ENCODE assay signal across 34 cellular contexts in genomic region chr1:3179471-3179870, GRCh38.
"Had no signal": no experiment of that assay in that cellular context is flagged by ENCODE, and none has a peak within 500 bp of the region (broad histone marks: within the 10 kb centered on the region; RNA-seq: fewer than 3 reads in every experiment).

No MANE protein-coding gene starts in this region.

- H3K9me3 Mint-ChIP-seq: activated B cell treated with CpG ODN at 0.5 μM for 24 hours; activated CD4-positive, alpha-beta memory T cell treated with anti-CD3 and anti-CD28 coated beads for 36 hours; activated CD4-positive, alpha-beta T cell treated with anti-CD3 and anti-CD28 coated beads, Interleukin-2, amount 10 ng/mL, durations not matched to agents 24 days and 14 days; activated CD8-positive, alpha-beta T cell treated with anti-CD3 and anti-CD28 coated beads for 36 hours; activated naive CD4-positive, alpha-beta T cell treated with anti-CD3 and anti-CD28 coated beads, Interleukin-2, amount 50 U/mL, for 24 hours; activated naive CD8-positive, alpha-beta T cell treated with anti-CD3 and anti-CD28 coated beads, Interleukin-2, amount 10 ng/mL, durations not matched to agents 7 days and 5 days; activated naive CD8-positive, alpha-beta T cell treated with anti-CD3 and anti-CD28 coated beads, Interleukin-2, amount 50 U/mL, for 24 hours; activated T-helper 2 cell treated with anti-CD3 and anti-CD28 coated beads, Interferon-gamma antibody, Interleukin-2, Interleukin-4, amounts not matched to agents 10 μg/mL and 5 μg/mL and 100 μg/mL, durations not matched to agents 14 hours and 24 hours and 36 hours; central memory CD8-positive, alpha-beta T cell; T-helper 1 cell treated with Interleukin-12 subunit alpha and Interleukin-12 subunit beta and Interleukin-4 antibody, amounts not matched to agents 30 μg/mL and 1 μg/mL, for 36 hours; T-helper 2 cell treated with Interferon-gamma antibody and Interleukin-4, amounts not matched to agents 5 μg/mL and 100 μg/mL, for 36 hours had no signal

- H3K36me3 ChIP-seq: cardiac muscle cell had no signal

- H3K9me3 ChIP-seq: body of pancreas had no signal

- H3K27ac Mint-ChIP-seq: activated B cell treated with CpG ODN at 0.5 μM for 24 hours; activated CD4-positive, alpha-beta memory T cell treated with anti-CD3 and anti-CD28 coated beads for 36 hours; activated CD4-positive, alpha-beta T cell treated with anti-CD3 and anti-CD28 coated beads, Interleukin-2, amount 10 ng/mL, durations not matched to agents 24 days and 14 days; activated CD8-positive, alpha-beta T cell treated with anti-CD3 and anti-CD28 coated beads for 36 hours; activated naive CD4-positive, alpha-beta T cell treated with anti-CD3 and anti-CD28 coated beads, Interleukin-2, amount 10 ng/mL, durations not matched to agents 7 days and 5 days; activated naive CD4-positive, alpha-beta T cell treated with anti-CD3 and anti-CD28 coated beads, Interleukin-2, amount 50 U/mL, for 24 hours; activated naive CD8-positive, alpha-beta T cell; activated naive CD8-positive, alpha-beta T cell treated with anti-CD3 and anti-CD28 coated beads, Interleukin-2, amount 10 ng/mL, durations not matched to agents 7 days and 5 days; activated naive CD8-positive, alpha-beta T cell treated with anti-CD3 and anti-CD28 coated beads, Interleukin-2, amount 50 U/mL, for 24 hours; activated T-helper 2 cell treated with anti-CD3 and anti-CD28 coated beads, Interferon-gamma antibody, Interleukin-2, Interleukin-4, amounts not matched to agents 10 μg/mL and 5 μg/mL and 100 μg/mL, durations not matched to agents 14 hours and 24 hours and 36 hours; T-helper 1 cell treated with Interleukin-12 subunit alpha and Interleukin-12 subunit beta and Interleukin-4 antibody, amounts not matched to agents 30 μg/mL and 1 μg/mL, for 36 hours; T-helper 2 cell treated with Interferon-gamma antibody and Interleukin-4, amounts not matched to agents 5 μg/mL and 100 μg/mL, for 36 hours had no signal

- H3K27me3 Mint-ChIP-seq: central memory CD8-positive, alpha-beta T cell had no signal

- H3K4me3 Mint-ChIP-seq: activated B cell treated with CpG ODN at 0.5 μM for 24 hours; activated CD4-positive, alpha-beta memory T cell treated with anti-CD3 and anti-CD28 coated beads for 36 hours; activated CD4-positive, alpha-beta T cell treated with anti-CD3 and anti-CD28 coated beads, Interleukin-2, amount 10 ng/mL, durations not matched to agents 24 days and 14 days; activated CD8-positive, alpha-beta T cell treated with anti-CD3 and anti-CD28 coated beads for 36 hours; activated naive CD4-positive, alpha-beta T cell treated with anti-CD3 and anti-CD28 coated beads, Interleukin-2, amount 10 ng/mL, durations not matched to agents 7 days and 5 days; activated naive CD4-positive, alpha-beta T cell treated with anti-CD3 and anti-CD28 coated beads, Interleukin-2, amount 50 U/mL, for 24 hours; activated naive CD8-positive, alpha-beta T cell; activated naive CD8-positive, alpha-beta T cell treated with anti-CD3 and anti-CD28 coated beads, Interleukin-2, amount 10 ng/mL, durations not matched to agents 7 days and 5 days; activated naive CD8-positive, alpha-beta T cell treated with anti-CD3 and anti-CD28 coated beads, Interleukin-2, amount 50 U/mL, for 24 hours; central memory CD8-positive, alpha-beta T cell; T-helper 1 cell treated with Interleukin-12 subunit alpha and Interleukin-12 subunit beta and Interleukin-4 antibody, amounts not matched to agents 30 μg/mL and 1 μg/mL, for 36 hours; T-helper 2 cell treated with Interferon-gamma antibody and Interleukin-4, amounts not matched to agents 5 μg/mL and 100 μg/mL, for 36 hours had no signal

- ATAC-seq: activated CD8-positive, alpha-beta T cell treated with anti-CD3 and anti-CD28 coated beads for 36 hours; activated naive CD8-positive, alpha-beta T cell treated with anti-CD3 and anti-CD28 coated beads, Interleukin-2, amount 50 U/mL, for 24 hours; body of pancreas had no signal

- H3K36me3 Mint-ChIP-seq: activated CD4-positive, alpha-beta memory T cell treated with anti-CD3 and anti-CD28 coated beads for 36 hours; activated naive CD4-positive, alpha-beta T cell treated with anti-CD3 and anti-CD28 coated beads, Interleukin-2, amount 10 ng/mL, durations not matched to agents 7 days and 5 days; activated naive CD4-positive, alpha-beta T cell treated with anti-CD3 and anti-CD28 coated beads, Interleukin-2, amount 50 U/mL, for 24 hours; activated naive CD8-positive, alpha-beta T cell; activated naive CD8-positive, alpha-beta T cell treated with anti-CD3 and anti-CD28 coated beads, Interleukin-2, amount 10 ng/mL, durations not matched to agents 7 days and 5 days had no signal

- DNase-seq: activated B cell treated with CpG ODN at 0.5 μM for 24 hours; activated CD4-positive, alpha-beta memory T cell treated with anti-CD3 and anti-CD28 coated beads for 36 hours; activated CD4-positive, alpha-beta T cell treated with anti-CD3 and anti-CD28 coated beads for 4 hours; activated CD4-positive, alpha-beta T cell treated with anti-CD3 and anti-CD28 coated beads, Interleukin-2, amount 10 ng/mL, durations not matched to agents 24 days and 14 days; activated CD4-positive, alpha-beta T cell treated with anti-CD3 and anti-CD28 coated beads, Interleukin-2, amount 50 U/mL, for 1 hour; activated CD4-positive, alpha-beta T cell treated with anti-CD3 and anti-CD28 coated beads, Interleukin-2, amount 50 U/mL, for 4 hours; activated CD4-positive, CD25-positive, alpha-beta regulatory T cell treated with anti-CD3 and anti-CD28 coated beads, Interleukin-2, amount 50 U/mL, for 72 hours; activated CD8-positive, alpha-beta memory T cell treated with anti-CD3 and anti-CD28 coated beads, Interleukin-2, amount 50 U/mL, for 4 hours; activated CD8-positive, alpha-beta T cell treated with anti-CD3 and anti-CD28 coated beads for 36 hours; activated effector memory CD4-positive, alpha-beta T cell treated with Interleukin-2 at 50 U/mL for 16 hours; activated gamma-delta T cell; activated naive CD4-positive, alpha-beta T cell treated with anti-CD3 and anti-CD28 coated beads, Interleukin-2, amount 10 ng/mL, durations not matched to agents 7 days and 5 days; activated naive CD4-positive, alpha-beta T cell treated with Interleukin-2 at 50 U/mL for 16 hours; activated naive CD8-positive, alpha-beta T cell treated with anti-CD3 and anti-CD28 coated beads, Interleukin-2, amount 10 ng/mL, durations not matched to agents 7 days and 5 days; activated naive CD8-positive, alpha-beta T cell treated with anti-CD3 and anti-CD28 coated beads, Interleukin-2, amount 50 U/mL, for 24 hours; activated T-cell treated with anti-CD3 and anti-CD28 coated beads for 4 hours; activated T-cell treated with anti-CD3 and anti-CD28 coated beads, Interleukin-2, amount 50 U/mL, for 1 hour; activated T-cell treated with anti-CD3 and anti-CD28 coated beads, Interleukin-2, amount 50 U/mL, for 48 hours; amygdala; anterior cingulate cortex; body of pancreas; caudate nucleus; SW 1271; T-helper 1 cell; T-helper 2 cell; T-helper 9 cell had no signal

- H3K4me3 ChIP-seq: body of pancreas, cardiac muscle cell had no signal

- H3K27ac ChIP-seq: VCaP had no signal

- H3K27me3 ChIP-seq: body of pancreas, cardiac muscle cell had no signal

- H3K4me1 Mint-ChIP-seq: activated B cell treated with CpG ODN at 0.5 μM for 24 hours; activated CD4-positive, alpha-beta T cell treated with anti-CD3 and anti-CD28 coated beads, Interleukin-2, amount 10 ng/mL, durations not matched to agents 24 days and 14 days; activated naive CD4-positive, alpha-beta T cell treated with anti-CD3 and anti-CD28 coated beads, Interleukin-2, amount 10 ng/mL, durations not matched to agents 7 days and 5 days; activated naive CD4-positive, alpha-beta T cell treated with anti-CD3 and anti-CD28 coated beads, Interleukin-2, amount 50 U/mL, for 24 hours; activated naive CD8-positive, alpha-beta T cell treated with anti-CD3 and anti-CD28 coated beads, Interleukin-2, amount 10 ng/mL, durations not matched to agents 7 days and 5 days; activated naive CD8-positive, alpha-beta T cell treated with anti-CD3 and anti-CD28 coated beads, Interleukin-2, amount 50 U/mL, for 24 hours; central memory CD8-positive, alpha-beta T cell had no signal
